8 cellular contexts compared by ENCODE assay signal in the genomic region with DNA sequence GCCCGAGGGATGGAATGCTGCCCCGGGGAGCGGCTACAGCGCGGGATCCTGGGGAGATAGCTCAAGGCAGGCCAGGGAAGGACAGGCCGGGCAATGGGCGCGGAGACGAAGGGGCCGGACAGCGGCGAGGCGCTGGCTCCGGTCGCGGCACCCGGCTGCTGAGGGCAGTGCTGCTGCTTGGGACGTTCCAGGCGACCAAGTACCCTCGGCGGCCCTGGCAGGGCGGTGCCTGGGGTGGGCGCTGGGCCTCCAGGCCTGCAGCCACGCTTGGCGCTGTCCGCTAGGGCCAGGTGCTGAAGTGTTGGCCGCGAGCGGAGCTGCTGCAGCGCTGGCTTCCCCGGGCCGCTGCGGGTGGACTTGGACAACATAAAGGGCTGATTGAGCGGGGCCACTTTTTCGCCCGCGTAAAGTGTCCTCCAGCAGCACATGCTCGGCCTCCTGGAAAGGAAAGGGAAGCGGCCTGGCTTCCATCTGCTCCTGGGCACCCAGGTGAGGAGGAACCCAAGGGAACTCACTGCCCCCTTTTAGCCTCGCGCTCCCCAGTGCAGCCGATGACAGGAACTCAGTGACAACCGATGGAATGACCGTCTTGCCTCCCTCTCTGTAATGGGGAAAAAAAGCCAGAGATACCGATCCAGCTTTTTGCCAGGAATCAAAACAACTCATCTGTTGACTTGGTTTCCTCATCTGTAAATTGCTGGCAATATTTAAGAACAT. TPM values are rescaled to one million over a fixed set of nuclear protein-coding genes. Genes with fewer than 3 reads are reported as not detected.
A peak's percentile ranks its signal among the peaks of the same experiment; 100 is the strongest.
DNase-seq lines count a peak whose midpoint lies in the region; ATAC-seq and TF ChIP-seq lines count a peak whose summit lies in the region.

No MANE protein-coding gene starts in this region.

- 14% methylated on average over 33 to 38 of the region's 45 CpGs for WGBS in GM23248 (ENCODE audit: low coverage in 1 of 2, low lambda C conversion rate in 2 of 2, missing lambda C conversion rate in 2 of 2), 2 experiments

- H3K9me2 ChIP-seq in GM23248 (ENCODE audit: insufficient read depth), result no peaks in the 10 kb centered on the region

- no peak overlapping the region for H2AFZ ChIP-seq in GM23248

- H3K36me3 ChIP-seq in GM23248 (ENCODE audit: low read depth) (no peaks in the 10 kb centered on the region), SJSA1 (no peaks in the 10 kb centered on the region)

- no peak overlapping the region for H3K27ac ChIP-seq in GM23248
- H3K27ac ChIP-seq in SJSA1, result no peak overlapping the region
- H3K27ac ChIP-seq in dorsolateral prefrontal cortex, result no peak overlapping the region

- no peaks in the 10 kb centered on the region for H3F3A ChIP-seq in GM23248 (ENCODE audit: insufficient read depth)

- H3K9ac ChIP-seq in GM23248, result no peak overlapping the region

- H4K20me1 ChIP-seq in GM23248 (ENCODE audit: insufficient read depth), result no peaks in the 10 kb centered on the region

- intact Hi-C loops in dorsolateral prefrontal cortex (cut with DNase I), result no loop called here

- in situ Hi-C loops in GM23248 (cut with MboI), result no loop called here

- ATAC-seq in GM19035 (IDR thresholded peaks at IDR 0.05; ENCODE audit: unreplicated experiment), result no peak

- H3K79me2 ChIP-seq in GM23248 (ENCODE audit: insufficient read depth), result no peaks in the 10 kb centered on the region

- H3K4me1 ChIP-seq in GM23248 (ENCODE audit: insufficient read depth) (no peaks in the 10 kb centered on the region), SJSA1 (replicated peaks) (no peaks in the 10 kb centered on the region)

- peak in 11 of 56 donors; percentile 9 to 34 (median 15) for TF ChIP-seq CTCF in dorsolateral prefrontal cortex (IDR thresholded peaks at IDR 0.05 in 54 of 56, conservative IDR thresholded peaks at IDR 0.05 in 2 of 56; ENCODE audit: low read depth in 1 of 56, partially characterized antibody in 56 of 56)

- H3K4me2 ChIP-seq in GM23248 (ENCODE audit: unreplicated experiment), result peak overlapping the region; percentile 57

- no peaks in the 10 kb centered on the region for H3K9me3 ChIP-seq in GM23248 (ENCODE audit: low read depth)
- H3K9me3 ChIP-seq in SJSA1 (replicated peaks), result no peaks in the 10 kb centered on the region

- peak; percentile 71 for DNase-seq in GM23248
- DNase-seq in SJSA1 (ENCODE audit: low read depth in 1 of 2, low spot score in 2 of 2), result peak; percentile 28 to 69
- peak in 6 of 10 donors; percentile 26 to 69 (median 46) for DNase-seq in dorsolateral prefrontal cortex
- peak; percentile 54 for DNase-seq in medulla oblongata (ENCODE audit: extremely low spot score)
- peak; percentile 31 for DNase-seq in superior temporal gyrus (ENCODE audit: extremely low spot score)
- DNase-seq in NCI-H1417 treated with DMSO at 0.1 percent for 48 hours (lab: John Stamatoyannopoulos, UW), result no peak
- DNase-seq in SKM-1 (lab: John Stamatoyannopoulos, UW; ENCODE audit: unreplicated experiment), result no peak

- H3K27me3 ChIP-seq in GM23248 (replicated peaks; ENCODE audit: insufficient read depth), result no peaks in the 10 kb centered on the region
- peaks cover 6% of the 10 kb centered on the region for H3K27me3 ChIP-seq in SJSA1 (replicated peaks)
- peaks cover 0 to 18% (median 0%) of the 10 kb centered on the region in 45 donors for H3K27me3 ChIP-seq in dorsolateral prefrontal cortex

- H3K4me3 ChIP-seq in GM23248 (no peak overlapping the region), SJSA1 (no peak overlapping the region), dorsolateral prefrontal cortex (peak overlapping the region in 31 of 59 donors; percentile 1 to 48 (median 26))

RNA-seq across cellular contexts. Expression of a gene that starts 23.7 kb away (rescaled TPM):
- not detected in 2 replicates for total RNA-seq in GM23248 (2014; rRNA removed; shearing (Covaris generic))
- not detected in 2 replicates for polyA plus RNA-seq in GM23248 (2016; fragmentation: Nextera tagmentation; extraction: Ambion mirVana)
- total RNA-seq in SJSA1 (2014; rRNA removed; shearing (Covaris generic)), result not detected in 2 replicates
- under 1 TPM in 2 of 120 experiments, not detected in 118; 0.19 to 0.32 TPM for total RNA-seq in dorsolateral prefrontal cortex

RNA-seq across cellular contexts. Expression of a gene that starts 53.4 kb away (rescaled TPM):
- total RNA-seq in GM23248 (2014; rRNA removed; shearing (Covaris generic)), result 6.6 and 20.7 TPM in 2 replicates
- polyA plus RNA-seq in GM23248 (2016; fragmentation: Nextera tagmentation; extraction: Ambion mirVana), result 3.8 and 4.5 TPM in 2 replicates
- total RNA-seq in SJSA1 (2014; rRNA removed; shearing (Covaris generic)), result 13.4 and 86.5 TPM in 2 replicates
- 10 to 100 TPM; 20.9 to 71.9 (median 41.3) TPM for total RNA-seq in dorsolateral prefrontal cortex

Comparison
In these comparisons a context has a peak if more than half of its experiments do, and no peak if none do; other contexts are left out.
1. DNase-seq: peak in GM23248 (single experiment), SJSA1 (2 of 2), dorsolateral prefrontal cortex (6 of 10), medulla oblongata (single experiment) and superior temporal gyrus (single experiment); none in NCI-H1417 treated with DMSO at 0.1 percent for 48 hours (single experiment) and SKM-1 (single experiment).
2. H3K4me3 ChIP-seq: peak in dorsolateral prefrontal cortex (31 of 59); none in GM23248 (single experiment) and SJSA1 (single experiment).